Comparison of ENCODE assay signal across 11 cellular contexts in the genomic region with DNA sequence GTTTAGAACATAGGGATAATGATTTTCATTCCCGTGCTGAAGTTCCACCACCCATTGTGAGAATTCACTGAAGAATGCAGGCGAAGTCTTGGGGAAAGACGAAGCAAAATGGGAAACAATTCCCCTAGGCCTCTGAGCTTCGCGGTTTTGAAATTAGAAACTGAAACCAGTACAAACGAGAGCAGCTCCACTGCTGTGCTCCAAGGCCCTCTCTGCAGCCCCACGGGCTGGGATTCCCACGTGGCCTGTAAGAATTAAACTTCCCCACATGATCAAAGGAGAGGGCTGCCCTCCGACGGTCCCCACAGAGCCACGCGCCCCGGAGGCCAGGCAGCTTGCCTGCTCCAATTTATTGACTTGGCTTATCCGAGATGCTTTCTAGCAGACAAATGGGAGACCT.
A peak's percentile ranks its signal among the peaks of the same experiment; 100 is the strongest.
DNase-seq lines count a peak whose midpoint lies in the region; ATAC-seq, FAIRE-seq and TF ChIP-seq lines count a peak whose summit lies in the region.
"Had no signal": no experiment of that assay in that cellular context is flagged by ENCODE, and none has a peak within 500 bp of the region (broad histone marks: within the 10 kb centered on the region; RNA-seq: fewer than 3 reads in every experiment).

No MANE protein-coding gene starts in this region.

- no peak overlapping the region for H2AFZ ChIP-seq in neuron (ENCODE audit: low read depth, low read length)

- 61 to 67% methylated on average over 11 to 14 of the region's 14 CpGs for WGBS in endodermal cell (ENCODE audit: insufficient coverage in 1 of 2, insufficient read length in 1 of 2), 2 experiments

- H3K36me3 ChIP-seq in endodermal cell (ENCODE audit: control insufficient read depth, insufficient read depth, low read length) (no peaks in the 10 kb centered on the region), neuron (ENCODE audit: insufficient read depth, low read length) (no peaks in the 10 kb centered on the region)

- peaks cover 2% of the 10 kb centered on the region for H3K27me3 Mint-ChIP-seq in endodermal cell (ENCODE audit: insufficient read depth)

- H3K9me3 Mint-ChIP-seq in endodermal cell, result no peaks in the 10 kb centered on the region

- H3K4me1 Mint-ChIP-seq in endodermal cell, result peaks cover 11% of the 10 kb centered on the region

- no peaks in the 10 kb centered on the region for H3K27me3 ChIP-seq in endodermal cell (ENCODE audit: control insufficient read depth, insufficient read depth, low read length, poor library complexity, severe bottlenecking)
- H3K27me3 ChIP-seq in neuron (ENCODE audit: insufficient read depth, low read length), result no peaks in the 10 kb centered on the region
- H3K27me3 ChIP-seq: upper lobe of left lung had no signal

- ATAC-seq in GM21360 (IDR thresholded peaks at IDR 0.05; ENCODE audit: unreplicated experiment) (no peak), GM21737 (IDR thresholded peaks at IDR 0.05; ENCODE audit: unreplicated experiment) (no peak)
- ATAC-seq: HCT116 had no signal

- no peak overlapping the region for H3K27ac Mint-ChIP-seq in endodermal cell

- H3K9ac ChIP-seq in endodermal cell (ENCODE audit: extremely low read depth, low read length, poor library complexity, severe bottlenecking), result no peak overlapping the region

- no peaks in the 10 kb centered on the region for H3K9me3 ChIP-seq in endodermal cell (ENCODE audit: control insufficient read depth, low read length)
- H3K9me3 ChIP-seq in neuron (ENCODE audit: low read length), result no peaks in the 10 kb centered on the region
- H3K9me3 ChIP-seq: upper lobe of left lung had no signal

- no peaks in the 10 kb centered on the region for H3K36me3 Mint-ChIP-seq in endodermal cell (ENCODE audit: low read depth)

- TF ChIP-seq CTCF in endodermal cell (conservative IDR thresholded peaks at IDR 0.05), result peak; percentile 25

- H3K27ac ChIP-seq in endodermal cell (ENCODE audit: low read depth, low read length), result peak overlapping the region; percentile 73

- DNase-seq in C1 segment of cervical spinal cord (lab: John Stamatoyannopoulos, UW) (peak in 10 of 14 donors; percentile 4 to 60 (median 37)), M059J (ENCODE audit: low read depth) (peak; percentile 88), endodermal cell (peak; percentile 73), urothelium cell line (ENCODE audit: low spot score) (no peak)
- DNase-seq in effector CD4-positive, alpha-beta T cell, result no peak

- no peak overlapping the region for H3K4me3 Mint-ChIP-seq in endodermal cell

- H3K4me1 ChIP-seq in endodermal cell (ENCODE audit: control insufficient read depth, insufficient read depth, low read length) (no peaks in the 10 kb centered on the region), neuron (ENCODE audit: insufficient read depth, low read length) (peaks cover 15% of the 10 kb centered on the region)

- H3K4me3 ChIP-seq in endodermal cell (ENCODE audit: low read length) (no peak overlapping the region), neuron (ENCODE audit: low read length) (peak overlapping the region; percentile 24)

- FAIRE-seq in urothelium cell line (lab: Jason Lieb, UNC), result no peak
- FAIRE-seq: colon had no signal

Comparison
In these comparisons a context has a peak if more than half of its experiments do, and no peak if none do; other contexts are left out.
1. DNase-seq: peak in C1 segment of cervical spinal cord (10 of 14), M059J (single experiment) and endodermal cell (single experiment); none in urothelium cell line (single experiment) and effector CD4-positive, alpha-beta T cell (single experiment).